Comparison of ENCODE assay signal across 27 cellular contexts in the genomic region with DNA sequence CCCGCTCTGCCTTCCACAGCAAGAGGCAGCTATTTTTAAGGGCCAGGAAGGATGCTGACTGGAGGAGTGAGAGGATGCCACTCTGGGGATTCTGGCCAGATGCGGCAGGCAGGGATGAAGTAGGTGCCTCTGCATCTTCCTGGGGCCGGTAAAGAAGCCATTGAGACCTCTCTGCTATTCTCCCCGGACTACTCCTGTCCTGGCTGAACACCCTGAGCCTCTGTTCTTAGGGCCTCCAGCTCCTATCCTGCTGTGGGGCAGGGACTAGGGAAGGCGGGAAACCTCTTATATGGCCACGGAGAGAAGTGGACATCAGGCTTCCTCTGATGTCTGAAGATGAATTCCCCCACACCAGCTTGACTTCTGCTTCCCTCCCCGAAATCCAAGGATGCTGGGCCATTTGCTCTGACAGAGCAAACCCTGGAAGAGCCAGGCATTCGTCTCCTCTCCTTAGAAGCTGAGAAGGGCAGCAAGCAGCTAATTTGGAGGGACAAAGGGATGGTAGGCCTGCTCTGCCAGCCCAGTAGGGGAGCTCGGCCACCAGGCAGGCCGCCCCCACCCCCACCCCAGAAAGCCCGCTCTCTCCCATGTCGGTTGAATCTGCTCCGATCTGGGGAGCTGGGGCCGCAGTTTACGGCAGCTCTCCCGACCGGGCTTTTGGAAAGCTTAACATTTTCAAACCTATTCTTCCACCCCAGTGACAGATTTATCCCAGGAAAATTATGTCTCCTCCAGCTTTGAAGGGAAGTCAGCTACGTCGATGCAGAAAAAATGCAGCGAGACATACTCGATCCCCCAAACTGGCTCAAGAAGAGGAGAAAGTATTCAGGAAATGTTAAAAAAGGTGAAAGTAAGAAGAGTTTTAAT. TPM values are rescaled to one million over a fixed set of nuclear protein-coding genes. Genes with fewer than 3 reads are reported as not detected.
A peak's percentile ranks its signal among the peaks of the same experiment; 100 is the strongest.
DNase-seq lines count a peak whose midpoint lies in the region; ATAC-seq and TF ChIP-seq lines count a peak whose summit lies in the region.
"Had no signal": no experiment of that assay in that cellular context is flagged by ENCODE, and none has a peak within 500 bp of the region (broad histone marks: within the 10 kb centered on the region; RNA-seq: fewer than 3 reads in every experiment).

No MANE protein-coding gene starts in this region.

- peaks cover 23% of the 10 kb centered on the region for H3K4me1 Mint-ChIP-seq in glutamatergic neuron (ENCODE audit: low read depth, unreplicated experiment)
- H3K4me1 Mint-ChIP-seq in neural crest cell = peaks cover 5% of the 10 kb centered on the region
- peaks cover 10% of the 10 kb centered on the region for H3K4me1 Mint-ChIP-seq in mesothelial cell of epicardium

- H3K9me3 Mint-ChIP-seq in glutamatergic neuron (ENCODE audit: unreplicated experiment) (peaks cover 7% of the 10 kb centered on the region), neural crest cell (no peaks in the 10 kb centered on the region), mesothelial cell of epicardium (no peaks in the 10 kb centered on the region)
- H3K9me3 Mint-ChIP-seq: activated CD4-positive, alpha-beta T cell treated with anti-CD3 and anti-CD28 coated beads, Interleukin-2, amount 10 ng/mL, durations not matched to agents 7 days and 5 days; activated naive CD4-positive, alpha-beta T cell treated with anti-CD3 and anti-CD28 coated beads, Interleukin-2, amount 10 ng/mL, durations not matched to agents 7 days and 5 days; memory B cell; naive thymus-derived CD4-positive, alpha-beta T cell; stimulated activated naive CD8-positive, alpha-beta T cell treated with anti-CD3 and anti-CD28 coated beads, Interleukin-15, amount 100 ng/mL, for 72 hours; T-helper 1 cell treated with Interleukin-12 subunit alpha and Interleukin-12 subunit beta and Interleukin-4 antibody, amounts not matched to agents 30 μg/mL and 1 μg/mL, for 36 hours had no signal

- DNase-seq in cardiac septum (ENCODE audit: low spot score) (peak; percentile 70), Right ventricle myocardium inferior (ENCODE audit: missing footprints) (no peak), glutamatergic neuron (no peak), neural crest cell (ENCODE audit: low read depth, low spot score) (no peak), middle frontal gyrus (ENCODE audit: extremely low spot score, low spot score) (no peak), mesothelial cell of epicardium (ENCODE audit: low spot score in 2 of 2, unreplicated experiment in 2 of 2) (no peak), hepatic stellate cell (ENCODE audit: low spot score) (no peak)
- DNase-seq: activated CD4-positive, alpha-beta T cell treated with anti-CD3 and anti-CD28 coated beads, Interleukin-2, amount 10 ng/mL, durations not matched to agents 7 days and 5 days; activated naive CD4-positive, alpha-beta T cell treated with anti-CD3 and anti-CD28 coated beads, Interleukin-2, amount 10 ng/mL, durations not matched to agents 7 days and 5 days; amniotic stem cell; BE2C; left colon; naive thymus-derived CD4-positive, alpha-beta T cell; NCI-H1092 treated with DMSO at 0.1 percent for 48 hours; NCI-H1930; stimulated activated CD4-positive, alpha-beta T cell treated with anti-CD3 and anti-CD28 coated beads, Interleukin-15, amount 100 ng/mL, for 24 hours; stimulated activated naive CD8-positive, alpha-beta T cell treated with anti-CD3 and anti-CD28 coated beads, Interleukin-15, amount 100 ng/mL, for 72 hours; trophoblast cell had no signal

- peaks cover 21% of the 10 kb centered on the region for H3K27me3 Mint-ChIP-seq in glutamatergic neuron (ENCODE audit: unreplicated experiment)
- H3K27me3 Mint-ChIP-seq in neural crest cell (ENCODE audit: low read depth) = peaks cover 84% of the 10 kb centered on the region
- H3K27me3 Mint-ChIP-seq in mesothelial cell of epicardium (ENCODE audit: low read depth) = peaks cover 92% of the 10 kb centered on the region

- intact Hi-C loops in cardiac septum (cut with DNase I) (no loop called here), Right ventricle myocardium inferior (cut with DNase I) (no loop called here)

- H3K36me3 Mint-ChIP-seq in glutamatergic neuron (ENCODE audit: unreplicated experiment) (no peaks in the 10 kb centered on the region), neural crest cell (ENCODE audit: low read depth) (peaks cover 5% of the 10 kb centered on the region), mesothelial cell of epicardium (peaks cover 8% of the 10 kb centered on the region)
- H3K36me3 Mint-ChIP-seq: activated naive CD4-positive, alpha-beta T cell treated with anti-CD3 and anti-CD28 coated beads, Interleukin-2, amount 10 ng/mL, durations not matched to agents 7 days and 5 days; memory B cell had no signal

- H3K27ac Mint-ChIP-seq in glutamatergic neuron (ENCODE audit: unreplicated experiment) (no peak overlapping the region), neural crest cell (ENCODE audit: unreplicated experiment) (no peak overlapping the region), mesothelial cell of epicardium (no peak overlapping the region)
- H3K27ac Mint-ChIP-seq: activated CD4-positive, alpha-beta T cell treated with anti-CD3 and anti-CD28 coated beads, Interleukin-2, amount 10 ng/mL, durations not matched to agents 7 days and 5 days; activated naive CD4-positive, alpha-beta T cell treated with anti-CD3 and anti-CD28 coated beads, Interleukin-2, amount 10 ng/mL, durations not matched to agents 7 days and 5 days; memory B cell; naive thymus-derived CD4-positive, alpha-beta T cell; stimulated activated naive CD8-positive, alpha-beta T cell treated with anti-CD3 and anti-CD28 coated beads, Interleukin-15, amount 100 ng/mL, for 72 hours; T-helper 1 cell treated with Interleukin-12 subunit alpha and Interleukin-12 subunit beta and Interleukin-4 antibody, amounts not matched to agents 30 μg/mL and 1 μg/mL, for 36 hours had no signal

- ATAC-seq in Right ventricle myocardium inferior = no peak
- no peak for ATAC-seq in GM19463 (IDR thresholded peaks at IDR 0.05; ENCODE audit: unreplicated experiment)
- ATAC-seq: left colon; naive thymus-derived CD4-positive, alpha-beta T cell; sciatic nerve; stimulated activated naive CD8-positive, alpha-beta T cell treated with anti-CD3 and anti-CD28 coated beads, Interleukin-15, amount 100 ng/mL, for 72 hours had no signal

- TF ChIP-seq CTCF in glutamatergic neuron (IDR thresholded peaks at IDR 0.05; ENCODE audit: partially characterized antibody, unreplicated experiment) = no peak
- TF ChIP-seq CTCF in neural crest cell (conservative IDR thresholded peaks at IDR 0.05) = no peak
- TF ChIP-seq CTCF in mesothelial cell of epicardium (IDR thresholded peaks at IDR 0.05; ENCODE audit: unreplicated experiment) = no peak

- H3K4me3 Mint-ChIP-seq in glutamatergic neuron (ENCODE audit: unreplicated experiment) (peak overlapping the region; percentile 16), neural crest cell (peak overlapping the region; percentile 69), mesothelial cell of epicardium (no peak overlapping the region)
- H3K4me3 Mint-ChIP-seq: activated CD4-positive, alpha-beta T cell treated with anti-CD3 and anti-CD28 coated beads, Interleukin-2, amount 10 ng/mL, durations not matched to agents 7 days and 5 days; activated naive CD4-positive, alpha-beta T cell treated with anti-CD3 and anti-CD28 coated beads, Interleukin-2, amount 10 ng/mL, durations not matched to agents 7 days and 5 days; memory B cell; stimulated activated naive CD8-positive, alpha-beta T cell treated with anti-CD3 and anti-CD28 coated beads, Interleukin-15, amount 100 ng/mL, for 72 hours; T-helper 1 cell treated with Interleukin-12 subunit alpha and Interleukin-12 subunit beta and Interleukin-4 antibody, amounts not matched to agents 30 μg/mL and 1 μg/mL, for 36 hours had no signal

RNA-seq across cellular contexts. Expression of a gene that starts 2.8 kb away (rescaled TPM):
- total RNA-seq in cardiac septum (not detected), Right ventricle myocardium inferior (not detected), glutamatergic neuron (ENCODE audit: unreplicated experiment) (1.1 TPM), neural crest cell (0.82 and 0.86 TPM in 2 replicates), mesothelial cell of epicardium (not detected in 3 replicates)
- total RNA-seq: A172; activated CD4-positive, alpha-beta T cell treated with anti-CD3 and anti-CD28 coated beads, Interleukin-2, amount 10 ng/mL, durations not matched to agents 7 days and 5 days; breast epithelium; H4; left colon; LHCN-M2; naive thymus-derived CD4-positive, alpha-beta T cell; SJSA1 had no signal

RNA-seq across cellular contexts. Expression of a gene that starts 10.1 kb away (rescaled TPM):
- 8.9 TPM for total RNA-seq in cardiac septum
- total RNA-seq in Right ventricle myocardium inferior = 7.9 TPM
- 18.1 TPM for total RNA-seq in glutamatergic neuron (ENCODE audit: unreplicated experiment)
- 63.2 and 64.8 TPM in 2 replicates for total RNA-seq in neural crest cell
- total RNA-seq in mesothelial cell of epicardium = 42.4 to 45.6 TPM (median 45.2 TPM) in 3 replicates

RNA-seq across cellular contexts. Expression of a gene that starts 45.1 kb away (rescaled TPM):
- total RNA-seq in cardiac septum (77.6 TPM), Right ventricle myocardium inferior (79.2 TPM), glutamatergic neuron (ENCODE audit: unreplicated experiment) (277 TPM), neural crest cell (101 and 102 TPM in 2 replicates), mesothelial cell of epicardium (162 to 168 TPM (median 165 TPM) in 3 replicates)
